Comparison of ENCODE assay signal across 9 cellular contexts in genomic region chr10:89887830-89888229, GRCh38.
DNase-seq lines count a peak whose midpoint lies in the region; ATAC-seq, FAIRE-seq and TF ChIP-seq lines count a peak whose summit lies in the region.
"Had no signal": no experiment of that assay in that cellular context is flagged by ENCODE, and none has a peak within 500 bp of the region (broad histone marks: within the 10 kb centered on the region; RNA-seq: fewer than 3 reads in every experiment).

No MANE protein-coding gene starts in this region.

- DNase-seq in renal cortical epithelial cell (ENCODE audit: low read depth) (peak; percentile 61), RCC 7860 (ENCODE audit: low spot score) (no peak), NCI-H2081 treated with DMSO at 0.1 percent for 48 hours (lab: John Stamatoyannopoulos, UW) (no peak), NCI-H1694 (lab: John Stamatoyannopoulos, UW) (no peak)
- no peak for DNase-seq in activated CD4-positive, CD25-positive, alpha-beta regulatory T cell (lab: John Stamatoyannopoulos, UW)
- DNase-seq: right lobe of liver had no signal

- FAIRE-seq in RCC 7860 (lab: Jason Lieb, UNC), result no peak

- peak overlapping the region; percentile 100 for H3K27ac ChIP-seq in OCI-LY3 (ENCODE audit: low read length)
- H3K27ac ChIP-seq: right lobe of liver had no signal

- no peak overlapping the region for H2AFZ ChIP-seq in OCI-LY3 (ENCODE audit: low read depth, low read length)

- no peaks in the 10 kb centered on the region for H4K20me1 ChIP-seq in OCI-LY3 (ENCODE audit: insufficient read depth, low read length)

- peak overlapping the region; percentile 96 for H3K9ac ChIP-seq in OCI-LY3 (ENCODE audit: low read length)

- no peaks in the 10 kb centered on the region for H3K9me3 ChIP-seq in OCI-LY3 (ENCODE audit: insufficient read depth, low read length)
- H3K9me3 ChIP-seq: right lobe of liver had no signal

- H3K4me3 ChIP-seq in OCI-LY3 (ENCODE audit: low read length), result peak overlapping the region; percentile 71
- H3K4me3 ChIP-seq: right lobe of liver had no signal

- no peaks in the 10 kb centered on the region for H3K79me2 ChIP-seq in OCI-LY3 (ENCODE audit: low read length)

- no peaks in the 10 kb centered on the region for H3K27me3 ChIP-seq in OCI-LY3 (ENCODE audit: low read depth, low read length)
- H3K27me3 ChIP-seq: right lobe of liver had no signal

- ATAC-seq in GM18907 (IDR thresholded peaks at IDR 0.05; ENCODE audit: unreplicated experiment), result peak; percentile 64
- peak; percentile 69 for ATAC-seq in HG02840 (IDR thresholded peaks at IDR 0.05; ENCODE audit: low FRiP score, unreplicated experiment)

- H3K36me3 ChIP-seq in OCI-LY3 (replicated peaks; ENCODE audit: low read depth, low read length), result peaks cover 13% of the 10 kb centered on the region
- H3K36me3 ChIP-seq: right lobe of liver had no signal

- TF ChIP-seq CTCF in OCI-LY3 (IDR thresholded peaks at IDR 0.05; ENCODE audit: low read depth, low read length), result no peak

- peaks cover 66% of the 10 kb centered on the region for H3K4me1 ChIP-seq in OCI-LY3 (ENCODE audit: low read length)
- H3K4me1 ChIP-seq: right lobe of liver had no signal

- peak overlapping the region; percentile 89 for H3K4me2 ChIP-seq in OCI-LY3 (ENCODE audit: low read length)
